Comparison of ENCODE assay signal across 30 cellular contexts in genomic region chr11:129938764-129939163, GRCh38. TPM values are rescaled to one million over a fixed set of nuclear protein-coding genes. Genes with fewer than 3 reads are reported as not detected.
A peak's percentile ranks its signal among the peaks of the same experiment; 100 is the strongest.
DNase-seq lines count a peak whose midpoint lies in the region; ATAC-seq, FAIRE-seq and TF ChIP-seq lines count a peak whose summit lies in the region.
"Had no signal": no experiment of that assay in that cellular context is flagged by ENCODE, and none has a peak within 500 bp of the region (broad histone marks: within the 10 kb centered on the region; RNA-seq: fewer than 3 reads in every experiment).

No MANE protein-coding gene starts in this region.

- no peaks in the 10 kb centered on the region for H3K9me3 ChIP-seq in H1 (ENCODE audit: insufficient read depth in 2 of 2, low read depth in 1 of 2, low read length in 1 of 2)
- H3K9me3 ChIP-seq: HAP-1, SJSA1 had no signal

- H2AFZ ChIP-seq in GM23338, result no peak overlapping the region
- H2AFZ ChIP-seq in H1 (ENCODE audit: low read length), result no peak overlapping the region

- ATAC-seq in GM23338 (no peak), sciatic nerve (peak; percentile 28), GM18502 (IDR thresholded peaks at IDR 0.05; ENCODE audit: poor library complexity, unreplicated experiment) (no peak)
- ATAC-seq: K562 had no signal

- POLR2A ChIA-PET in H1 (lab: Charles Lee; ENCODE audit: partially characterized antibody), result no interaction called here

- no peak for FAIRE-seq in H1 (lab: Jason Lieb, UNC)
- FAIRE-seq: GM12891, GM19239, HTR-8/SVneo, K562 had no signal

- TF ChIP-seq EP300 in H1 (IDR thresholded peaks at IDR 0.05; ENCODE audit: borderline replicate concordance in 1 of 2, low read depth in 2 of 2, low read length in 2 of 2), result no peak

- peaks cover 50% of the 10 kb centered on the region for H3K4me1 Mint-ChIP-seq in GM23338
- H3K4me1 Mint-ChIP-seq: CD4-positive, alpha-beta memory T cell had no signal

- H3K79me2 ChIP-seq in GM23338 (replicated peaks; ENCODE audit: insufficient read depth), result no peaks in the 10 kb centered on the region
- H3K79me2 ChIP-seq in H1 (ENCODE audit: control insufficient read depth in 1 of 2, insufficient read depth in 2 of 2, low read length in 2 of 2), result no peaks in the 10 kb centered on the region

- H3K23me2 ChIP-seq in H1 (ENCODE audit: low read depth, low read length), result no peaks in the 10 kb centered on the region

- H3K4me3 Mint-ChIP-seq in GM23338, result no peak overlapping the region
- H3K4me3 Mint-ChIP-seq: CD4-positive, alpha-beta memory T cell; HFFc6 had no signal

- no peak overlapping the region for H2BK20ac ChIP-seq in H1 (ENCODE audit: low read length)

- H3K4me2 ChIP-seq in GM23338 (no peak overlapping the region), H1 (ENCODE audit: insufficient read depth in 1 of 2, low read depth in 2 of 2, low read length in 2 of 2) (no peak overlapping the region)

- no peak overlapping the region for H3K9ac ChIP-seq in H1 (replicated peaks in 1 of 4; ENCODE audit: extremely low read depth in 1 of 4, low read depth in 3 of 4, low read length in 3 of 4)

- peak overlapping the region; percentile 55; the same call in 1 of the 2 replicates for H2BK5ac ChIP-seq in H1 (ENCODE audit: low read depth, low read length)

- no peak for TF ChIP-seq RAD21 in H1 (IDR thresholded peaks at IDR 0.05 in 1 of 2, conservative IDR thresholded peaks at IDR 0.05 in 1 of 2; ENCODE audit: low read depth in 2 of 2, low read length in 2 of 2)

- peak overlapping the region; percentile 62; the same call in 1 of the 2 replicates for H2BK12ac ChIP-seq in H1 (ENCODE audit: low read depth, low read length)

- no peaks in the 10 kb centered on the region for H3K27me3 ChIP-seq in GM23338 (ENCODE audit: insufficient read depth)
- H3K27me3 ChIP-seq in H1 (replicated peaks in 1 of 4; ENCODE audit: control insufficient read depth in 3 of 4, extremely low read depth in 1 of 4, insufficient read depth in 3 of 4, low read length in 3 of 4), result no peaks in the 10 kb centered on the region
- H3K27me3 ChIP-seq: SJSA1 had no signal

- peaks cover 17% of the 10 kb centered on the region for H3K36me3 Mint-ChIP-seq in GM23338 (ENCODE audit: low read depth)

- no peak overlapping the region for H3K23ac ChIP-seq in H1 (ENCODE audit: insufficient read length)

- H3K27ac ChIP-seq in GM23338 (ENCODE audit: low read depth) (no peak overlapping the region), H1 (ENCODE audit: low read depth, low read length) (no peak overlapping the region)
- H3K27ac ChIP-seq: SJSA1 had no signal

- H3K4me1 ChIP-seq in GM23338 (ENCODE audit: insufficient read depth), result peaks cover 19% of the 10 kb centered on the region
- H3K4me1 ChIP-seq in H1 (replicated peaks in 1 of 4; ENCODE audit: control insufficient read depth in 3 of 4, insufficient read depth in 4 of 4, low read length in 3 of 4), result peaks cover 0 to 11% (median 6%) of the 10 kb centered on the region in 4 experiments; a peak in 6 of 7 replicates
- H3K4me1 ChIP-seq: HAP-1, SJSA1 had no signal

- DNase-seq in GM23338 (ENCODE audit: low spot score) (no peak), NCI-H69 (lab: John Stamatoyannopoulos, UW) (peak; percentile 11), H1 (ENCODE audit: low read depth in 1 of 2, low spot score in 2 of 2) (no peak), sciatic nerve (ENCODE audit: low spot score) (no peak), posterior vena cava (ENCODE audit: low spot score) (no peak), MV-4-11 (lab: John Stamatoyannopoulos, UW) (no peak)
- DNase-seq: C1 segment of cervical spinal cord; CD4-positive, alpha-beta memory T cell; COR-L47; DMS79; EL; GF-D8; HFFc6; MM.1S; NCI-H1048; NCI-H1417 treated with DMSO at 0.1 percent for 48 hours; NCI-H1694 treated with DMSO at 0.1 percent for 48 hours; NCI-H2081; NCI-H524 treated with DMSO at 0.1 percent for 48 hours; NCI-H82; NK-92 treated with Interleukin-12 subunit alpha and Interleukin-12 subunit beta, amount 100 ng/mL, for 24 hours; Right ventricle myocardium superior; RPMI8226 had no signal

- H4K91ac ChIP-seq in H1 (replicated peaks; ENCODE audit: insufficient read length, low read length), result peak overlapping the region; percentile 70

- H3K4ac ChIP-seq in H1 (replicated peaks; ENCODE audit: insufficient read length, low read depth, low read length), result no peak overlapping the region

- H4K8ac ChIP-seq in H1 (ENCODE audit: extremely low read depth, insufficient read depth, low read length), result no peak overlapping the region

- H2BK120ac ChIP-seq in H1 (replicated peaks; ENCODE audit: low read depth, low read length), result no peak overlapping the region

- 88% methylated on average over 5 of the region's 5 CpGs; no CpG with 5 or more reads in 1 of the 2 experiments for WGBS in H1 (ENCODE audit: extremely low coverage in 1 of 2, insufficient coverage in 1 of 2, insufficient read length in 1 of 2, insufficient replicate concordance in 2 of 2, low coverage in 1 of 2, low lambda C conversion rate in 2 of 2, missing lambda C conversion rate in 1 of 2), 2 experiments

- H4K20me1 ChIP-seq in GM23338 (replicated peaks; ENCODE audit: insufficient read depth) (no peaks in the 10 kb centered on the region), H1 (replicated peaks in 1 of 2; ENCODE audit: control insufficient read depth in 1 of 2, insufficient read depth in 2 of 2, low read length in 2 of 2) (no peaks in the 10 kb centered on the region)

- no peak overlapping the region for H3K4me3 ChIP-seq in GM23338
- H3K4me3 ChIP-seq in H1 (ENCODE audit: extremely low read depth in 1 of 4, insufficient read depth in 2 of 4, low read depth in 3 of 4, low read length in 4 of 4), result no peak overlapping the region
- H3K4me3 ChIP-seq: HAP-1, K562, SJSA1 had no signal

- intact Hi-C loops in sciatic nerve (cut with DNase I) (loop anchor here (5.0 kb wide), 1 partner anchor 199 kb away; no protein-coding TSS in a partner anchor), posterior vena cava (cut with DNase I) (no loop called here)

- H2AK5ac ChIP-seq in H1 (ENCODE audit: low read depth, low read length), result no peak overlapping the region; the same call in 1 of the 2 replicates

- TF ChIP-seq CTCF in GM23338 (conservative IDR thresholded peaks at IDR 0.05; ENCODE audit: low read depth in 2 of 2) (no peak), H1 (IDR thresholded peaks at IDR 0.05; ENCODE audit: control extremely low read depth in 1 of 3, insufficient read depth in 1 of 3, low read depth in 1 of 3, low read length in 3 of 3) (no peak)

- H3K79me1 ChIP-seq in H1 (ENCODE audit: low read depth, low read length), result no peaks in the 10 kb centered on the region

- peaks cover 5% of the 10 kb centered on the region for H3K36me3 ChIP-seq in GM23338 (ENCODE audit: insufficient read depth)
- peaks cover 0 to 12% (median 7%) of the 10 kb centered on the region in 4 experiments; a peak in 3 of 8 replicates for H3K36me3 ChIP-seq in H1 (ENCODE audit: control insufficient read depth in 2 of 4, insufficient read depth in 4 of 4, low read length in 3 of 4)
- H3K36me3 ChIP-seq: SJSA1 had no signal

- no peak overlapping the region for H4K5ac ChIP-seq in H1 (ENCODE audit: insufficient read length, low read depth, low read length)

- TF ChIP-seq POLR2A in H1 (IDR thresholded peaks at IDR 0.05; ENCODE audit: control extremely low read depth in 1 of 2, low read depth in 2 of 2, low read length in 2 of 2), result no peak

- no peak overlapping the region for H2BK15ac ChIP-seq in H1 (ENCODE audit: low read length)

- 0 out of 2 replicates have a peak overlapping the region, but pooled peaks have one; percentile 4 for H3K18ac ChIP-seq in H1 (ENCODE audit: extremely low read depth, low read length)

- H3K27ac Mint-ChIP-seq in GM23338, result peak overlapping the region; percentile 47
- H3K27ac Mint-ChIP-seq: HFFc6 had no signal

- H3K9me2 ChIP-seq in GM23338 (ENCODE audit: insufficient read depth), result peaks cover 3% of the 10 kb centered on the region; the same call in 1 of the 2 replicates

- H3K14ac ChIP-seq in H1 (ENCODE audit: insufficient read length), result no peak overlapping the region

- CTCF ChIA-PET in H1 (lab: Charles Lee; ENCODE audit: partially characterized antibody), result interaction anchor here (1.2 to 1.6 kb wide), 2 partner anchors 53 to 194 kb away, joined by 6 to 9 read pairs; no protein-coding TSS in a partner anchor

- H3K56ac ChIP-seq in H1 (replicated peaks; ENCODE audit: insufficient read length, low read depth, low read length), result no peak overlapping the region

- no peaks in the 10 kb centered on the region for H3F3A ChIP-seq in GM23338 (replicated peaks; ENCODE audit: low read depth)

- H3K9me3 Mint-ChIP-seq in GM23338, result no peaks in the 10 kb centered on the region; the same call in 2 of the 3 replicates
- H3K9me3 Mint-ChIP-seq: CD4-positive, alpha-beta memory T cell; HFFc6 had no signal

- peaks cover 2% of the 10 kb centered on the region for H3K27me3 Mint-ChIP-seq in GM23338 (ENCODE audit: insufficient read depth, low read depth, poor library complexity)
- H3K27me3 Mint-ChIP-seq: CD4-positive, alpha-beta memory T cell had no signal

TF ChIP-seq in GM23338, 12 proteins besides CTCF, POLR2A, EP300 and RAD21:
- no peak for TF ChIP-seq POLR2AphosphoS5 (IDR thresholded peaks at IDR 0.05; ENCODE audit: low read depth)
TF ChIP-seq in GM23338: peak in this region for 0.

TF ChIP-seq in H1, 55 proteins besides CTCF, POLR2A, EP300 and RAD21:
- TF ChIP-seq CTBP2 (IDR thresholded peaks at IDR 0.05; ENCODE audit: borderline replicate concordance, insufficient read depth, insufficient read length, low read length) (no peak), RXRA (IDR thresholded peaks at IDR 0.05; ENCODE audit: insufficient read depth, low read depth, low read length) (no peak)

RNA-seq across cellular contexts. Expression of gene NFRKB, which starts 43.4 kb away (rescaled TPM):
- 28.7 and 44.9 TPM in 2 replicates for total RNA-seq in GM23338 (2014; rRNA removed; shearing (Covaris generic))
- 21.7 and 22.4 TPM in 2 replicates for polyA plus RNA-seq in GM23338 (2016; fragmentation: Nextera tagmentation; extraction: Ambion mirVana)
- total RNA-seq in H1 (2021; fragmentation: NEBNext Ultra II Directional; extraction: Animal tissue kit (Norgen Biotek cat#: 25700)), result 27.9 and 31.0 TPM in 2 replicates
- polyA plus RNA-seq in H1 (2011; rRNA removed), result 17.0 and 22.2 TPM in 2 replicates
- polyA plus RNA-seq in H1 (2011; cell fraction: cytosol; rRNA removed), result 19.2 TPM
- 50.8 TPM for polyA plus RNA-seq in H1 (2011; cell fraction: nucleus; rRNA removed)
- polyA plus RNA-seq in H1 (2012, experiment 1 of 2), result 18.0 to 23.0 TPM (median 22.0 TPM) in 4 replicates
- 10.1 TPM for polyA plus RNA-seq in H1 (2012, experiment 2 of 2)
- 12.8 TPM for polyA plus RNA-seq in H1 (2013, experiment 1 of 2)
- polyA plus RNA-seq in H1 (2013, experiment 2 of 2), result 12.8 TPM
- 22.5 and 27.2 TPM in 2 replicates for polyA minus RNA-seq in H1 (2011; rRNA and poly(A)+ RNA removed)
- 13.9 TPM for polyA minus RNA-seq in H1 (2011; cell fraction: cytosol; rRNA and poly(A)+ RNA removed)
- 29.4 TPM for polyA minus RNA-seq in H1 (2011; cell fraction: nucleus; rRNA and poly(A)+ RNA removed)
- total RNA-seq in sciatic nerve, result 27.4 TPM
- total RNA-seq in posterior vena cava, result 10 to 100 TPM; 14.3 to 15.9 TPM
